ENCODE assay signal across 2 cellular contexts in the genomic region with DNA sequence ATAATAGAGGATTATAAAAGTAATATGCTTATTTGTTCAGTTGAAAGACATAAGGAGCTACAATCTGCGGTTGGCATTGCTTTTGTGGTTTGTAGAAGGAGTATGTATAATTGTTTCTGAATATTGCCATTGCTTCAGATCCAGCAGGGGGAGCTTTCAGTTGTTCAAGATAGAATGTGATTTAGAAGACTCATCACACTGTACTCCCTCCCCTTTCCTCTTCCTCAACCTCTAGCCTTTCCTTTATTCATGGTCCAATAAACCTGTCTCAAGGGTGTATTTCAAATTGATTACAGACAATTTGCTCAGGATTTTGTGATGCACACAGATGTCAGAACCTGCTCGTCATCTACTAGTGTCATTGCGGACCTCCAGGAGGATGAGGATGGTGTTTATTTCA.
TF ChIP-seq lines count a peak whose summit lies in the region.

No MANE protein-coding gene starts in this region.

TF ChIP-seq in GM23338, 12 proteins besides CTCF, POLR2A, EP300 and RAD21 (continued from another document):
- TF ChIP-seq REST (IDR thresholded peaks at IDR 0.05; ENCODE audit: unreplicated experiment), result no peak
- TF ChIP-seq POLR2AphosphoS5 (IDR thresholded peaks at IDR 0.05; ENCODE audit: low read depth), result no peak

TF ChIP-seq in endothelial cell of umbilical vein, 7 proteins besides CTCF, POLR2A, EP300 and RAD21 (continued from another document):
- TF ChIP-seq MAX (IDR thresholded peaks at IDR 0.05; ENCODE audit: insufficient read depth, insufficient read length) (no peak), GATA2 (IDR thresholded peaks at IDR 0.05; ENCODE audit: insufficient read depth, insufficient read length, low read depth, low read length) (no peak), FOS (IDR thresholded peaks at IDR 0.05; ENCODE audit: borderline replicate concordance, insufficient read depth, low read length) (no peak), EZH2 (IDR thresholded peaks at IDR 0.05; ENCODE audit: borderline replicate concordance, low read depth, low read length, severe bottlenecking) (no peak), POLR2AphosphoS5 (IDR thresholded peaks at IDR 0.05; ENCODE audit: insufficient read depth, low read depth, low read length) (no peak)
